Comparison of ENCODE assay signal across 31 cellular contexts in the genomic region with DNA sequence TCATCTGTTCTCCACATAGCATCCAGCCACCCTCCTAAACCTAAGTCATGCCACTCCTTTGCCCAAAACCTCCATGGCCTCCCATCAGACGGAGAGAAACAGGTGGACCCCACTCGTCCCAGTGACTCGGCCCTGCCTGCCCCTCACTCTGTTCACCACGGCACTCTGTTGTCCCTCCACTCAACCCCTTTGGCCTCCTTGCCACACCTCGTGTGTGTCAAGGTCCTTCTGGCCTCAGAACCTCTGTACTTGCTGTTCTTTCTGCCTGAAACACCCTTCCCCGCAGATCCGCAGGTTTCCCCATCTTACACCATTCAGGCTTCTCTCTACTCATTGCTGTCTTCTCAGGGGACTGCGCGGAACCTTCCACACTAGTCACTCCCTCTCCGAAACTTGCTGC.
"Had no signal": no experiment of that assay in that cellular context is flagged by ENCODE, and none has a peak within 500 bp of the region (broad histone marks: within the 10 kb centered on the region; RNA-seq: fewer than 3 reads in every experiment).

No MANE protein-coding gene starts in this region.

- H3K27me3 Mint-ChIP-seq: activated T-helper 17 cell treated with anti-CD3 and anti-CD28 coated beads, Interleukin-2, amount 50 U/mL, for 72 hours had no signal

- DNase-seq: activated B cell treated with CpG ODN at 0.5 μM for 24 hours; activated CD4-positive, alpha-beta T cell treated with anti-CD3 and anti-CD28 coated beads for 48 hours; activated CD4-positive, CD25-positive, alpha-beta regulatory T cell treated with anti-CD3 and anti-CD28 coated beads, Interleukin-2, amount 50 U/mL, for 72 hours; activated CD8-positive, alpha-beta T cell treated with anti-CD3 and anti-CD28 coated beads for 36 hours; activated gamma-delta T cell treated with Interleukin-2 at 50 U/mL for 16 hours; activated naive CD4-positive, alpha-beta T cell treated with anti-CD3 and anti-CD28 coated beads for 36 hours; activated T-cell treated with anti-CD3 and anti-CD28 coated beads, Interleukin-2, amount 50 U/mL, for 1 hour; activated T-cell treated with anti-CD3 and anti-CD28 coated beads, Interleukin-2, amount 50 U/mL, for 72 hours; amniotic stem cell; aorta; brain microvascular endothelial cell; central memory CD4-positive, alpha-beta T cell; Karpas-422; KBM-7; NCI-H1105; NCI-H1417 treated with DMSO at 0.1 percent for 48 hours; NCI-H187 treated with DMSO at 0.1 percent for 48 hours; NCI-H2081; NCI-H345; NCI-H524 treated with DMSO at 0.1 percent for 48 hours; PC-3; Peyer's patch; RPMI8226; SHP77 treated with DMSO at 0.1 percent for 48 hours; T-cell; T-helper 2 cell; T-helper 9 cell had no signal

- H3K4me3 Mint-ChIP-seq: activated B cell treated with CpG ODN at 0.5 μM for 24 hours; activated CD8-positive, alpha-beta T cell treated with anti-CD3 and anti-CD28 coated beads for 36 hours; activated naive CD4-positive, alpha-beta T cell treated with anti-CD3 and anti-CD28 coated beads for 36 hours; activated T-cell treated with anti-CD3 and anti-CD28 coated beads, Interleukin-2, amount 50 U/mL, for 72 hours; activated T-helper 17 cell treated with anti-CD3 and anti-CD28 coated beads, Interleukin-2, amount 50 U/mL, for 72 hours; T-cell had no signal

- H3K4me1 Mint-ChIP-seq: activated B cell treated with CpG ODN at 0.5 μM for 24 hours; activated T-helper 17 cell treated with anti-CD3 and anti-CD28 coated beads, Interleukin-2, amount 50 U/mL, for 72 hours; T-cell had no signal

- H3K36me3 ChIP-seq: brain microvascular endothelial cell, Peyer's patch had no signal

- H3K9me3 Mint-ChIP-seq: activated B cell treated with CpG ODN at 0.5 μM for 24 hours; activated CD8-positive, alpha-beta T cell treated with anti-CD3 and anti-CD28 coated beads for 36 hours; activated naive CD4-positive, alpha-beta T cell treated with anti-CD3 and anti-CD28 coated beads for 36 hours; activated naive CD4-positive, alpha-beta T cell treated with anti-CD3 and anti-CD28 coated beads, Interleukin-2, amount 50 U/mL, for 72 hours; activated T-cell treated with anti-CD3 and anti-CD28 coated beads, Interleukin-2, amount 50 U/mL, for 72 hours; activated T-helper 17 cell treated with anti-CD3 and anti-CD28 coated beads, Interleukin-2, amount 50 U/mL, for 72 hours; T-cell had no signal

- H3K27me3 ChIP-seq: brain microvascular endothelial cell, Peyer's patch had no signal

- H3K4me3 ChIP-seq: Peyer's patch had no signal

- H3K36me3 Mint-ChIP-seq: activated naive CD4-positive, alpha-beta T cell treated with anti-CD3 and anti-CD28 coated beads, Interleukin-2, amount 50 U/mL, for 72 hours; T-cell had no signal

- H3K27ac ChIP-seq: brain microvascular endothelial cell, Peyer's patch, VCaP had no signal

- H3K9me3 ChIP-seq: Peyer's patch had no signal

- H3K27ac Mint-ChIP-seq: activated B cell treated with CpG ODN at 0.5 μM for 24 hours; activated CD8-positive, alpha-beta T cell treated with anti-CD3 and anti-CD28 coated beads for 36 hours; activated naive CD4-positive, alpha-beta T cell treated with anti-CD3 and anti-CD28 coated beads for 36 hours; activated T-cell treated with anti-CD3 and anti-CD28 coated beads, Interleukin-2, amount 50 U/mL, for 72 hours; activated T-helper 17 cell treated with anti-CD3 and anti-CD28 coated beads, Interleukin-2, amount 50 U/mL, for 72 hours had no signal

- ATAC-seq: activated CD8-positive, alpha-beta T cell treated with anti-CD3 and anti-CD28 coated beads for 36 hours; activated naive CD4-positive, alpha-beta T cell treated with anti-CD3 and anti-CD28 coated beads, Interleukin-2, amount 50 U/mL, for 72 hours; activated T-cell treated with anti-CD3 and anti-CD28 coated beads, Interleukin-2, amount 50 U/mL, for 72 hours; activated T-helper 17 cell treated with anti-CD3 and anti-CD28 coated beads, Interleukin-2, amount 50 U/mL, for 72 hours; PC-3; SK-N-SH treated with all-trans-retinoic acid at 6 μM for 48 hours; T-cell had no signal
